In genomic region chr15:88288661-88289060, GRCh38 we compare ENCODE assay signal across 8 cellular contexts. TPM values are rescaled to one million over a fixed set of nuclear protein-coding genes. Genes with fewer than 3 reads are reported as not detected.
"Had no signal": no experiment of that assay in that cellular context is flagged by ENCODE, and none has a peak within 500 bp of the region (broad histone marks: within the 10 kb centered on the region; RNA-seq: fewer than 3 reads in every experiment).

No MANE protein-coding gene starts in this region.

- H2AFZ ChIP-seq: GM23248 had no signal

- H3K36me3 Mint-ChIP-seq: IgD-negative memory B cell had no signal

- H3K9me3 Mint-ChIP-seq: IgD-negative memory B cell had no signal

- H3K9me3 ChIP-seq: HAP-1 had no signal

- H3K4me3 Mint-ChIP-seq: HFFc6, IgD-negative memory B cell had no signal

- H3K4me1 ChIP-seq: HAP-1 had no signal

- H3K36me3 ChIP-seq: HAP-1 had no signal

- H3K27ac Mint-ChIP-seq: HFFc6 had no signal

- DNase-seq: GM23248, GOT3, H7, HFFc6 had no signal

- H3K27ac ChIP-seq: GM23248 had no signal

- H3K9ac ChIP-seq: GM23248 had no signal

- H3K4me3 ChIP-seq: GM23248, HAP-1, K562 had no signal

RNA-seq across cellular contexts. Expression of gene NTRK3, which starts 32.1 kb away (rescaled TPM):
- total RNA-seq: GM23248, HepG2 had no signal
- polyA plus RNA-seq: GM23248, HepG2, IgD-negative memory B cell had no signal
